8 cellular contexts compared by ENCODE assay signal in genomic region chr2:237072067-237072931, GRCh38. TPM values are rescaled to one million over a fixed set of nuclear protein-coding genes. Genes with fewer than 3 reads are reported as not detected.
DNase-seq lines count a peak whose midpoint lies in the region.

No MANE protein-coding gene starts in this region.

- no peaks in the 10 kb centered on the region for H3K36me3 Mint-ChIP-seq in activated CD4-positive, alpha-beta T cell treated with anti-CD3 and anti-CD28 coated beads, Interleukin-2, amount 10 ng/mL, durations not matched to agents 24 days and 14 days (ENCODE audit: low read depth)

- peak; percentile 32 to 63 for DNase-seq in NCI-H446 (lab: John Stamatoyannopoulos, UW)
- DNase-seq in NCI-H446 treated with DMSO at 0.1 percent for 48 hours (lab: John Stamatoyannopoulos, UW) = no peak
- peak; percentile 2 for DNase-seq in NCI-H1105 (lab: John Stamatoyannopoulos, UW)
- DNase-seq in activated CD4-positive, alpha-beta T cell treated with anti-CD3 and anti-CD28 coated beads, Interleukin-2, amount 10 ng/mL, durations not matched to agents 24 days and 14 days = peak; percentile 91
- peak; percentile 67 for DNase-seq in dedifferentiated amniotic fluid mesenchymal stem cell (ENCODE audit: extremely low spot score)
- DNase-seq in lung microvascular endothelial cell (ENCODE audit: low read depth in 2 of 2) = peak; percentile 68 to 69
- DNase-seq in stimulated activated CD8-positive, alpha-beta memory T cell treated with anti-CD3 and anti-CD28 coated beads, Interleukin-15, amount 100 ng/mL, for 24 hours (ENCODE audit: low read depth) = peak; percentile 66
- DNase-seq in DMS114 treated with DMSO at 0.1 percent for 48 hours (lab: John Stamatoyannopoulos, UW; ENCODE audit: unreplicated experiment) = no peak

- H3K9me3 Mint-ChIP-seq in activated CD4-positive, alpha-beta T cell treated with anti-CD3 and anti-CD28 coated beads, Interleukin-2, amount 10 ng/mL, durations not matched to agents 24 days and 14 days = no peaks in the 10 kb centered on the region

- H3K27ac Mint-ChIP-seq in activated CD4-positive, alpha-beta T cell treated with anti-CD3 and anti-CD28 coated beads, Interleukin-2, amount 10 ng/mL, durations not matched to agents 24 days and 14 days = no peak overlapping the region

- no peaks in the 10 kb centered on the region for H3K4me1 Mint-ChIP-seq in activated CD4-positive, alpha-beta T cell treated with anti-CD3 and anti-CD28 coated beads, Interleukin-2, amount 10 ng/mL, durations not matched to agents 24 days and 14 days

- intact Hi-C loops in activated CD4-positive, alpha-beta T cell treated with anti-CD3 and anti-CD28 coated beads, Interleukin-2, amount 10 ng/mL, durations not matched to agents 24 days and 14 days (cut with micrococcal nuclease) = loop anchor here (1.0 to 10.0 kb wide), 5 partner anchors 505 to 1297 kb away; partner anchors contain the start of gene ACKR3

- H3K27me3 Mint-ChIP-seq in activated CD4-positive, alpha-beta T cell treated with anti-CD3 and anti-CD28 coated beads, Interleukin-2, amount 10 ng/mL, durations not matched to agents 24 days and 14 days = no peaks in the 10 kb centered on the region

- H3K4me3 Mint-ChIP-seq in activated CD4-positive, alpha-beta T cell treated with anti-CD3 and anti-CD28 coated beads, Interleukin-2, amount 10 ng/mL, durations not matched to agents 24 days and 14 days = no peak overlapping the region

RNA-seq across cellular contexts. Expression of gene COPS8, which starts 13.4 kb away (rescaled TPM):
- 60.1 and 67.5 TPM in 2 replicates for total RNA-seq in activated CD4-positive, alpha-beta T cell treated with anti-CD3 and anti-CD28 coated beads, Interleukin-2, amount 10 ng/mL, durations not matched to agents 24 days and 14 days
- 45.4 and 53.0 TPM in 2 replicates for total RNA-seq in lung microvascular endothelial cell

Comparison
In these comparisons a context has a peak if more than half of its experiments do, and no peak if none do; other contexts are left out.
1. DNase-seq: peak in NCI-H446 (2 of 2), NCI-H1105 (single experiment), activated CD4-positive, alpha-beta T cell treated with anti-CD3 and anti-CD28 coated beads, Interleukin-2, amount 10 ng/mL, durations not matched to agents 24 days and 14 days (single experiment), dedifferentiated amniotic fluid mesenchymal stem cell (single experiment), lung microvascular endothelial cell (2 of 2) and stimulated activated CD8-positive, alpha-beta memory T cell treated with anti-CD3 and anti-CD28 coated beads, Interleukin-15, amount 100 ng/mL, for 24 hours (single experiment); none in NCI-H446 treated with DMSO at 0.1 percent for 48 hours (single experiment) and DMS114 treated with DMSO at 0.1 percent for 48 hours (single experiment).